21 cellular contexts compared by ENCODE assay signal in genomic region chr6:107122748-107123147, GRCh38.
"Had no signal": no experiment of that assay in that cellular context is flagged by ENCODE, and none has a peak within 500 bp of the region (broad histone marks: within the 10 kb centered on the region; RNA-seq: fewer than 3 reads in every experiment).

No MANE protein-coding gene starts in this region.

- DNase-seq: activated B cell treated with CpG ODN at 0.5 μM for 24 hours; activated CD4-positive, alpha-beta T cell treated with anti-CD3 and anti-CD28 coated beads for 36 hours; activated CD4-positive, alpha-beta T cell treated with anti-CD3 and anti-CD28 coated beads, Interleukin-2, amount 50 U/mL, for 4 hours; activated effector memory CD4-positive, alpha-beta T cell treated with anti-CD3 and anti-CD28 coated beads, Interleukin-2, amount 50 U/mL, for 16 hours; activated naive CD4-positive, alpha-beta T cell treated with anti-CD3 and anti-CD28 coated beads, Interleukin-2, amount 50 U/mL, for 16 hours; activated naive CD8-positive, alpha-beta T cell treated with anti-CD3 and anti-CD28 coated beads, Interleukin-2, amount 50 U/mL, for 24 hours; activated T-cell treated with anti-CD3 and anti-CD28 coated beads for 4 hours; foreskin fibroblast; heart right ventricle; kidney; lower lobe of right lung; naive thymus-derived CD8-positive, alpha-beta T cell; ovary; psoas muscle; stimulated activated CD4-positive, alpha-beta T cell treated with anti-CD3 and anti-CD28 coated beads, Interleukin-4, amount 100 ng/mL, for 24 hours; stimulated activated naive CD8-positive, alpha-beta T cell treated with anti-CD3 and anti-CD28 coated beads, Interleukin-15, Interleukin-2, amounts not matched to agents 100 U/mL and 50 U/mL, for 24 hours; T-helper 9 cell; upper lobe of right lung had no signal

- H3K4me1 Mint-ChIP-seq: activated CD4-positive, alpha-beta T cell treated with anti-CD3 and anti-CD28 coated beads for 36 hours; activated naive CD8-positive, alpha-beta T cell treated with anti-CD3 and anti-CD28 coated beads, Interleukin-2, amount 50 U/mL, for 24 hours; naive thymus-derived CD8-positive, alpha-beta T cell had no signal

- H3K27me3 ChIP-seq: ovary, right atrium auricular region, upper lobe of right lung had no signal

- H3K27ac Mint-ChIP-seq: activated B cell treated with CpG ODN at 0.5 μM for 24 hours; activated CD4-positive, alpha-beta T cell treated with anti-CD3 and anti-CD28 coated beads for 36 hours; activated naive CD8-positive, alpha-beta T cell treated with anti-CD3 and anti-CD28 coated beads, Interleukin-2, amount 50 U/mL, for 24 hours had no signal

- H3K4me3 ChIP-seq: heart right ventricle, lower lobe of right lung, ovary, psoas muscle, right atrium auricular region, upper lobe of right lung had no signal

- ATAC-seq: activated CD4-positive, alpha-beta T cell treated with anti-CD3 and anti-CD28 coated beads for 36 hours; activated naive CD8-positive, alpha-beta T cell treated with anti-CD3 and anti-CD28 coated beads, Interleukin-2, amount 50 U/mL, for 24 hours; heart right ventricle; left lobe of liver; lower lobe of right lung; naive thymus-derived CD8-positive, alpha-beta T cell; psoas muscle; stimulated activated naive CD8-positive, alpha-beta T cell treated with anti-CD3 and anti-CD28 coated beads, Interleukin-15, Interleukin-2, amounts not matched to agents 100 U/mL and 50 U/mL, for 24 hours; upper lobe of right lung had no signal

- H3K36me3 Mint-ChIP-seq: naive thymus-derived CD8-positive, alpha-beta T cell had no signal

- H3K9me3 ChIP-seq: heart right ventricle, lower lobe of right lung, ovary, psoas muscle, right atrium auricular region, upper lobe of right lung had no signal

- H3K36me3 ChIP-seq: heart right ventricle, lower lobe of right lung, ovary, right atrium auricular region, upper lobe of right lung had no signal

- H3K4me3 Mint-ChIP-seq: activated B cell treated with CpG ODN at 0.5 μM for 24 hours; activated CD4-positive, alpha-beta T cell treated with anti-CD3 and anti-CD28 coated beads for 36 hours; activated naive CD8-positive, alpha-beta T cell treated with anti-CD3 and anti-CD28 coated beads, Interleukin-2, amount 50 U/mL, for 24 hours; naive thymus-derived CD8-positive, alpha-beta T cell had no signal

- FAIRE-seq: endometrium, kidney had no signal

- H3K27me3 Mint-ChIP-seq: activated B cell treated with CpG ODN at 0.5 μM for 24 hours; naive thymus-derived CD8-positive, alpha-beta T cell had no signal

- H3K9me3 Mint-ChIP-seq: activated B cell treated with CpG ODN at 0.5 μM for 24 hours; activated naive CD8-positive, alpha-beta T cell treated with anti-CD3 and anti-CD28 coated beads, Interleukin-2, amount 50 U/mL, for 24 hours; naive thymus-derived CD8-positive, alpha-beta T cell had no signal

- H3K4me1 ChIP-seq: heart right ventricle, lower lobe of right lung, psoas muscle, right atrium auricular region, upper lobe of right lung had no signal

- H3K27ac ChIP-seq: heart right ventricle, lower lobe of right lung, ovary, psoas muscle, right atrium auricular region, upper lobe of right lung had no signal
